Comparison of ENCODE assay signal across 10 cellular contexts in the genomic region with DNA sequence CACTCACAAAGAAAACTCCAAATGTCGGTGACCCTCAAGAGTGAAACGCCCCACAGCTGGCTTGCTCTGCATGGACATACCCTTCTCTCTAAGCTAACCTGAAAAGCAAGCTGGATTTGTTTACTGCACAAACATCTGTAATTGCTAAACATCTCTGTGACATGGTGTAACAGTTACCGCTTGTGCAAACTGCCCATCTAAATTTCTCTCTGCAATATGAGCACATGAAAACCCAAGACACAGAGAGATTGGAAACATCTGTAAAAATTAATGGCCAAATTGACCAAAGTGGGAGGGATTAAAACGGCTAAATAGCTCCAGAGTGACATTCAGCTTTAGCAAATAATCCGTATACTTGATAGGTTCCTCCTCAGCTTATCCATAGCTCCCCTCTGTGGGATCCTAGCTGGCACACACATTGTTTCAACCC.
DNase-seq lines count a peak whose midpoint lies in the region; TF ChIP-seq lines count a peak whose summit lies in the region.
"Had no signal": no experiment of that assay in that cellular context is flagged by ENCODE, and none has a peak within 500 bp of the region (broad histone marks: within the 10 kb centered on the region; RNA-seq: fewer than 3 reads in every experiment).

No MANE protein-coding gene starts in this region.

- no peak overlapping the region for H3K23ac ChIP-seq in neuronal stem cell (ENCODE audit: low read depth, low read length, poor library complexity)

- peaks cover 4% of the 10 kb centered on the region for H3K27me3 Mint-ChIP-seq in nephron progenitor cell (ENCODE audit: low read depth, poor library complexity)
- H3K27me3 Mint-ChIP-seq: naive thymus-derived CD4-positive, alpha-beta T cell had no signal

- TF ChIP-seq CTCF in BJ (IDR thresholded peaks at IDR 0.05; ENCODE audit: insufficient read depth, low read depth, low read length) (no peak), epithelial cell of esophagus (IDR thresholded peaks at IDR 0.05; ENCODE audit: insufficient read depth, low read depth, low read length, missing control alignments) (no peak), nephron progenitor cell (IDR thresholded peaks at IDR 0.05) (no peak)

- DNase-seq in BJ (ENCODE audit: low read depth) (no peak), NCI-H82 treated with DMSO at 0.1 percent for 48 hours (lab: John Stamatoyannopoulos, UW; ENCODE audit: unreplicated experiment) (peak; percentile 1), epithelial cell of esophagus (ENCODE audit: low read depth) (peak; percentile 56), nephron progenitor cell (no peak), neuronal stem cell (ENCODE audit: low spot score) (no peak)
- DNase-seq in activated naive CD4-positive, alpha-beta T cell treated with anti-CD3 and anti-CD28 coated beads, Interleukin-2, amount 50 U/mL, for 16 hours = no peak
- DNase-seq in activated CD4-positive, alpha-beta T cell treated with anti-CD3 and anti-CD28 coated beads for 4 hours = no peak
- no peak for DNase-seq in NK-92 treated with Interleukin-12 subunit alpha and Interleukin-12 subunit beta, amount 100 ng/mL, for 24 hours (lab: John Stamatoyannopoulos, UW)
- DNase-seq: naive thymus-derived CD4-positive, alpha-beta T cell had no signal

- no peaks in the 10 kb centered on the region for H3K36me3 Mint-ChIP-seq in nephron progenitor cell (ENCODE audit: low read depth)

- H2BK12ac ChIP-seq in neuronal stem cell (ENCODE audit: low read length) = no peak overlapping the region

- H4K91ac ChIP-seq in neuronal stem cell (ENCODE audit: low read depth, low read length, poor library complexity) = no peak overlapping the region

- H4K8ac ChIP-seq in neuronal stem cell (ENCODE audit: low read depth, low read length) = no peak overlapping the region

- H2AFZ ChIP-seq in neuronal stem cell (ENCODE audit: low read length) = no peak overlapping the region

- no peak overlapping the region for H3K9ac ChIP-seq in neuronal stem cell (ENCODE audit: low read depth, low read length, poor library complexity)

- no peak overlapping the region for H3K18ac ChIP-seq in neuronal stem cell (ENCODE audit: low read length)

- H3K27me3 ChIP-seq in BJ (ENCODE audit: control insufficient read depth, insufficient read depth, low read length) (no peaks in the 10 kb centered on the region), neuronal stem cell (ENCODE audit: control insufficient read depth in 3 of 3, insufficient read depth in 3 of 3, low read depth in 1 of 3, low read length in 3 of 3) (no peaks in the 10 kb centered on the region)

- H2BK5ac ChIP-seq in neuronal stem cell (ENCODE audit: low read length) = no peak overlapping the region

- H3K79me1 ChIP-seq in neuronal stem cell (ENCODE audit: low read depth, low read length) = no peaks in the 10 kb centered on the region

- WGBS in neuronal stem cell (ENCODE audit: extremely low coverage in 2 of 2, insufficient read length in 2 of 2, insufficient replicate concordance in 1 of 2), 2 donors = no CpG with 5 or more reads among the region's 5 CpGs

- H3K4me2 ChIP-seq in neuronal stem cell (ENCODE audit: insufficient read depth, low read length, poor library complexity, severe bottlenecking) = no peak overlapping the region

- no peak overlapping the region for H3K4ac ChIP-seq in neuronal stem cell (ENCODE audit: low read length)

- H3K4me1 ChIP-seq in neuronal stem cell (ENCODE audit: control insufficient read depth in 2 of 2, insufficient read depth in 1 of 2, low read depth in 1 of 2, low read length in 2 of 2) = peaks cover 0 to 2% of the 10 kb centered on the region in 2 donors

- no peak overlapping the region for H3K27ac ChIP-seq in neuronal stem cell (replicated peaks; ENCODE audit: low read length)

- POLR2A ChIA-PET in BJ (lab: Charles Lee) = no interaction called here

- peaks cover 35% of the 10 kb centered on the region for H3K4me1 Mint-ChIP-seq in nephron progenitor cell

- peak overlapping the region; percentile 54 for H3K4me3 Mint-ChIP-seq in nephron progenitor cell
- H3K4me3 Mint-ChIP-seq: naive thymus-derived CD4-positive, alpha-beta T cell had no signal

- no peak overlapping the region for H3K14ac ChIP-seq in neuronal stem cell (ENCODE audit: low read length)

- H3K27ac Mint-ChIP-seq in nephron progenitor cell = no peak overlapping the region

- H3K4me3 ChIP-seq in BJ (ENCODE audit: low read depth, low read length) (peak overlapping the region; percentile 28), epithelial cell of esophagus (ENCODE audit: low read length) (no peak overlapping the region), neuronal stem cell (ENCODE audit: low read length in 2 of 2) (no peak overlapping the region)
- H3K4me3 ChIP-seq: K562 had no signal

- no peaks in the 10 kb centered on the region for H3K9me3 ChIP-seq in neuronal stem cell (replicated peaks in 1 of 2; ENCODE audit: control insufficient read depth in 2 of 2, insufficient read depth in 1 of 2, low read depth in 1 of 2, low read length in 2 of 2)

- peaks cover 43% of the 10 kb centered on the region for H3K9me3 Mint-ChIP-seq in nephron progenitor cell

- H2AK5ac ChIP-seq in neuronal stem cell (ENCODE audit: low read depth, low read length) = no peak overlapping the region

- H2BK120ac ChIP-seq in neuronal stem cell (ENCODE audit: low read depth, low read length) = no peak overlapping the region

- CTCF ChIA-PET in BJ (lab: Yijun Ruan, JAX) = interaction anchor here (0.8 to 1.8 kb wide), 3 partner anchors 9 to 218 kb away, joined by 4 read pairs; no protein-coding TSS in a partner anchor

- no peak overlapping the region for H2BK15ac ChIP-seq in neuronal stem cell (ENCODE audit: low read length)

- no peaks in the 10 kb centered on the region for H3K36me3 ChIP-seq in BJ (ENCODE audit: control insufficient read depth, insufficient read depth, low read length)
- no peaks in the 10 kb centered on the region for H3K36me3 ChIP-seq in neuronal stem cell (replicated peaks in 1 of 2; ENCODE audit: control insufficient read depth in 2 of 2, insufficient read depth in 2 of 2, low read length in 2 of 2)

Comparison
In these comparisons a context has a peak if more than half of its experiments do, and no peak if none do; other contexts are left out.
1. DNase-seq: peak in NCI-H82 treated with DMSO at 0.1 percent for 48 hours (single experiment) and epithelial cell of esophagus (single experiment); none in BJ (single experiment), nephron progenitor cell (single experiment), neuronal stem cell (single experiment), activated naive CD4-positive, alpha-beta T cell treated with anti-CD3 and anti-CD28 coated beads, Interleukin-2, amount 50 U/mL, for 16 hours (single experiment), activated CD4-positive, alpha-beta T cell treated with anti-CD3 and anti-CD28 coated beads for 4 hours (0 of 2) and NK-92 treated with Interleukin-12 subunit alpha and Interleukin-12 subunit beta, amount 100 ng/mL, for 24 hours (single experiment).